13 cellular contexts compared by ENCODE assay signal in genomic region chr14:102390064-102390463, GRCh38. TPM values are rescaled to one million over a fixed set of nuclear protein-coding genes. Genes with fewer than 3 reads are reported as not detected.
A peak's percentile ranks its signal among the peaks of the same experiment; 100 is the strongest.
DNase-seq lines count a peak whose midpoint lies in the region; ATAC-seq and TF ChIP-seq lines count a peak whose summit lies in the region.
"Had no signal": no experiment of that assay in that cellular context is flagged by ENCODE, and none has a peak within 500 bp of the region (broad histone marks: within the 10 kb centered on the region; RNA-seq: fewer than 3 reads in every experiment).

No MANE protein-coding gene starts in this region.

- TF ChIP-seq POLR2A in vagina (IDR thresholded peaks at IDR 0.05), result no peak

- no peaks in the 10 kb centered on the region for H3K27me3 ChIP-seq in vagina

- H3K27ac ChIP-seq in substantia nigra (ENCODE audit: low read depth, low read length, poor library complexity, severe bottlenecking) (peak overlapping the region; percentile 73), vagina (no peak overlapping the region)
- H3K27ac ChIP-seq: C4-2B had no signal

- no peak overlapping the region for H3K4me3 ChIP-seq in choroid plexus epithelial cell (ENCODE audit: low read depth, low read length)
- H3K4me3 ChIP-seq in vagina, result no peak overlapping the region
- H3K4me3 ChIP-seq: GM12878 had no signal

- no peak for TF ChIP-seq CTCF in choroid plexus epithelial cell (conservative IDR thresholded peaks at IDR 0.05; ENCODE audit: low read depth, low read length)
- TF ChIP-seq CTCF in vagina (IDR thresholded peaks at IDR 0.05), result no peak

- no peak for ATAC-seq in GM21515 (IDR thresholded peaks at IDR 0.05; ENCODE audit: unreplicated experiment)
- ATAC-seq: GM12878 had no signal

- H3K9me3 ChIP-seq in vagina, result no peaks in the 10 kb centered on the region

- H3K36me3 ChIP-seq in vagina, result no peaks in the 10 kb centered on the region

- intact Hi-C loops in vagina (cut with DNase I), result no loop called here

- no peaks in the 10 kb centered on the region for H3K4me1 ChIP-seq in vagina

- peak; percentile 51 for DNase-seq in OCI-M1 (lab: John Stamatoyannopoulos, UW)
- DNase-seq in choroid plexus epithelial cell (ENCODE audit: low read depth), result peak; percentile 64
- peak; percentile 43 for DNase-seq in midbrain (lab: John Stamatoyannopoulos, UW)
- DNase-seq in substantia nigra (lab: John Stamatoyannopoulos, UW), result peak in 1 of 49 donors; percentile 25
- no peak for DNase-seq in vagina (ENCODE audit: extremely low spot score in 2 of 2)
- DNase-seq in stimulated activated CD4-positive, alpha-beta T cell treated with anti-CD3 and anti-CD28 coated beads, Interleukin-15, amount 100 ng/mL, for 24 hours, result no peak
- DNase-seq: activated CD4-positive, CD25-positive, alpha-beta regulatory T cell; NCI-H1092; NCI-H2227 treated with DMSO at 0.1 percent for 48 hours; stimulated activated CD4-positive, alpha-beta T cell treated with anti-CD3 and anti-CD28 coated beads, Interleukin-2, amount 100 ng/mL, for 24 hours had no signal

RNA-seq across cellular contexts. Expression of gene TECPR2, which starts 27.3 kb away (rescaled TPM):
- total RNA-seq in vagina, result 12.0 TPM

RNA-seq across cellular contexts. Expression of gene CINP, which starts 27.4 kb away (rescaled TPM):
- total RNA-seq in vagina, result 21.9 TPM

Comparison
In these comparisons a context has a peak if more than half of its experiments do, and no peak if none do; other contexts are left out.
1. DNase-seq: peak in OCI-M1 (single experiment), choroid plexus epithelial cell (single experiment) and midbrain (single experiment); none in vagina (0 of 2) and stimulated activated CD4-positive, alpha-beta T cell treated with anti-CD3 and anti-CD28 coated beads, Interleukin-15, amount 100 ng/mL, for 24 hours (single experiment).